Comparison of ENCODE assay signal across 7 cellular contexts in the genomic region with DNA sequence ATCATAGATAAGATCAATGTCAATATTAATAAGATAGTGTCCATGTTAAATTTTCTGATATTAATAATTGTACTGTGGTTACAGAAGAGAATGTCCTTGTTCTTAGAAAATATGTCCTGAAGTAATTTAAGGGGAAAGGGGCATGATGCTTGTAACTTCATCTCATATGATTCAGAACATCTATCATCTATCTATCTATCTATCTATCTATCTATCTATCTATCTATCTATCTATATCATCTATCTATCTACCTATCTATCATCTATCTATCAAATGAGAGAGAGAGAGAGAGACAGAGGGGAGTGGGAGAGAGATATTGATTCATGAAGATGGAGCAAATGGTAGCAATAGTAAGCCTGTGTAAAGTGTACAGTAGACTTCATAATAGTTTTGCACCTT.
"Had no signal": no experiment of that assay in that cellular context is flagged by ENCODE, and none has a peak within 500 bp of the region (broad histone marks: within the 10 kb centered on the region; RNA-seq: fewer than 3 reads in every experiment).

No MANE protein-coding gene starts in this region.

- ATAC-seq: HepG2 had no signal

- H3K9ac ChIP-seq: KMS-11 had no signal

- FAIRE-seq: HepG2, HTR-8/SVneo had no signal

- H3K4me2 ChIP-seq: KMS-11 had no signal

- DNase-seq: IMR-90, KBM-7, KG1 had no signal

- H3K27ac ChIP-seq: HL-60, KMS-11 had no signal
